Comparison of ENCODE assay signal across 20 cellular contexts in genomic region chr3:112167758-112168157, GRCh38. TPM values are rescaled to one million over a fixed set of nuclear protein-coding genes. Genes with fewer than 3 reads are reported as not detected.
A peak's percentile ranks its signal among the peaks of the same experiment; 100 is the strongest.
DNase-seq lines count a peak whose midpoint lies in the region; ATAC-seq, FAIRE-seq and TF ChIP-seq lines count a peak whose summit lies in the region.
"Had no signal": no experiment of that assay in that cellular context is flagged by ENCODE, and none has a peak within 500 bp of the region (broad histone marks: within the 10 kb centered on the region; RNA-seq: fewer than 3 reads in every experiment).

No MANE protein-coding gene starts in this region.

- H3K4me2 ChIP-seq in OCI-LY3 (ENCODE audit: low read length), result 0 out of 2 replicates have a peak overlapping the region, but pooled peaks have one; percentile 3

- peaks cover 7% of the 10 kb centered on the region for H3K4me1 ChIP-seq in OCI-LY3 (ENCODE audit: low read length)

- peak; percentile 31 for FAIRE-seq in GM18507 (lab: Jason Lieb, UNC)

- H4K20me1 ChIP-seq in OCI-LY3 (ENCODE audit: insufficient read depth, low read length), result no peaks in the 10 kb centered on the region

- no peaks in the 10 kb centered on the region for H3K36me3 ChIP-seq in OCI-LY3 (replicated peaks; ENCODE audit: low read depth, low read length)

- TF ChIP-seq CTCF in OCI-LY3 (IDR thresholded peaks at IDR 0.05; ENCODE audit: low read depth, low read length), result no peak

- H3K9me3 ChIP-seq in OCI-LY3 (ENCODE audit: insufficient read depth, low read length), result no peaks in the 10 kb centered on the region

- no peak overlapping the region for H3K27ac ChIP-seq in OCI-LY3 (ENCODE audit: low read length)

- H3K79me2 ChIP-seq in OCI-LY3 (ENCODE audit: low read length), result no peaks in the 10 kb centered on the region

- no peak overlapping the region for H3K9ac ChIP-seq in OCI-LY3 (ENCODE audit: low read length)

- no peak overlapping the region for H3K4me3 ChIP-seq in OCI-LY3 (ENCODE audit: low read length)

- H2AFZ ChIP-seq in OCI-LY3 (ENCODE audit: low read depth, low read length), result no peak overlapping the region

- H3K27me3 ChIP-seq in OCI-LY3 (ENCODE audit: low read depth, low read length), result no peaks in the 10 kb centered on the region

- DNase-seq in GM18507 (ENCODE audit: extremely low spot score, insufficient read length, low read depth) (no peak), NCI-H526 treated with DMSO at 0.1 percent for 48 hours (lab: John Stamatoyannopoulos, UW) (no peak), kidney tubule cell (ENCODE audit: low spot score) (no peak), ureter (ENCODE audit: low spot score) (no peak)
- DNase-seq in activated CD4-positive, alpha-beta T cell treated with anti-CD3 and anti-CD28 coated beads, Interleukin-2, amount 50 U/mL, for 1 hour, result no peak
- DNase-seq: activated CD4-positive, alpha-beta T cell treated with anti-CD3 and anti-CD28 coated beads, Interleukin-2, amount 10 ng/mL, durations not matched to agents 24 days and 14 days; activated T-cell treated with anti-CD3 and anti-CD28 coated beads, Interleukin-2, amount 50 U/mL, for 72 hours; AML-193; NCI-H146; NCI-H526; stimulated activated CD4-positive, alpha-beta T cell treated with anti-CD3 and anti-CD28 coated beads, Interleukin-4, amount 100 ng/mL, for 24 hours; T-helper 2 cell had no signal

- ATAC-seq in GM21360 (IDR thresholded peaks at IDR 0.05; ENCODE audit: unreplicated experiment) (peak; percentile 94), HG03039 (IDR thresholded peaks at IDR 0.05; ENCODE audit: unreplicated experiment) (peak; percentile 64)
- ATAC-seq: activated T-cell treated with anti-CD3 and anti-CD28 coated beads, Interleukin-2, amount 50 U/mL, for 72 hours; sciatic nerve; stimulated activated effector memory CD8-positive, alpha-beta T cell treated with anti-CD3 and anti-CD28 coated beads, Interleukin-12 subunit alpha, Interleukin-12 subunit beta, amount 100 ng/mL, for 72 hours had no signal

RNA-seq across cellular contexts. Expression of gene GCSAM, which starts 34.7 kb away (rescaled TPM):
- total RNA-seq in ureter, result 0.49 TPM
- total RNA-seq: chondrocyte, glomerular endothelial cell, mesenteric fat pad had no signal
